Comparison of ENCODE assay signal across 9 cellular contexts in genomic region chr22:31752096-31752847, GRCh38. TPM values are rescaled to one million over a fixed set of nuclear protein-coding genes. Genes with fewer than 3 reads are reported as not detected.
A peak's percentile ranks its signal among the peaks of the same experiment; 100 is the strongest.
DNase-seq lines count a peak whose midpoint lies in the region; ATAC-seq and TF ChIP-seq lines count a peak whose summit lies in the region.
"Had no signal": no experiment of that assay in that cellular context is flagged by ENCODE, and none has a peak within 500 bp of the region (broad histone marks: within the 10 kb centered on the region; RNA-seq: fewer than 3 reads in every experiment).

No MANE protein-coding gene starts in this region.

- TF ChIP-seq CTCF in WERI-Rb-1 (IDR thresholded peaks at IDR 0.05; ENCODE audit: low read depth, low read length) (no peak), smooth muscle cell (IDR thresholded peaks at IDR 0.05; ENCODE audit: borderline replicate concordance, insufficient read depth, poor library complexity, severe bottlenecking) (no peak)

- DNase-seq in DMS53 (lab: John Stamatoyannopoulos, UW) (peak; percentile 15), DMS53 treated with DMSO at 0.1 percent for 48 hours (lab: John Stamatoyannopoulos, UW; ENCODE audit: unreplicated experiment) (no peak), WERI-Rb-1 (peak; percentile 12), right cardiac atrium (no peak), smooth muscle cell (lab: John Stamatoyannopoulos, UW; ENCODE audit: unreplicated experiment) (no peak), pons (ENCODE audit: low spot score) (no peak), NCI-H146 (lab: John Stamatoyannopoulos, UW) (no peak)
- DNase-seq: NCI-H524 treated with DMSO at 0.1 percent for 48 hours had no signal

- peak overlapping the region; percentile 83 for H3K4me3 ChIP-seq in WERI-Rb-1 (ENCODE audit: low read depth, low read length)
- no peak overlapping the region for H3K4me3 ChIP-seq in right cardiac atrium (ENCODE audit: low read length)
- peak overlapping the region; percentile 60 for H3K4me3 ChIP-seq in smooth muscle cell

- no peaks in the 10 kb centered on the region for H4K20me1 ChIP-seq in smooth muscle cell (ENCODE audit: low read depth)

- H3K4me2 ChIP-seq in smooth muscle cell: peak overlapping the region; percentile 91

- peak overlapping the region; percentile 92 for H3K27ac ChIP-seq in WERI-Rb-1
- H3K27ac ChIP-seq in right cardiac atrium (ENCODE audit: low read length): peak overlapping the region; percentile 99
- peak overlapping the region; percentile 89 for H3K27ac ChIP-seq in smooth muscle cell (ENCODE audit: low read depth)

- H3K36me3 ChIP-seq in WERI-Rb-1 (peaks cover 2% of the 10 kb centered on the region; the same call in 1 of the 2 replicates), smooth muscle cell (ENCODE audit: low read depth) (no peaks in the 10 kb centered on the region)

- intact Hi-C loops in right cardiac atrium (cut with DNase I): no loop called here

- no peaks in the 10 kb centered on the region for H3K27me3 ChIP-seq in WERI-Rb-1 (ENCODE audit: insufficient read depth, low read depth, severe bottlenecking)
- no peaks in the 10 kb centered on the region for H3K27me3 ChIP-seq in right cardiac atrium (ENCODE audit: control insufficient read depth, insufficient read depth)
- no peaks in the 10 kb centered on the region for H3K27me3 ChIP-seq in smooth muscle cell (ENCODE audit: low read depth)

- H3K4me1 ChIP-seq in right cardiac atrium (ENCODE audit: control insufficient read depth, insufficient read depth, low read length): peaks cover 7% of the 10 kb centered on the region
- H3K4me1 ChIP-seq in smooth muscle cell (ENCODE audit: low read depth): peaks cover 37% of the 10 kb centered on the region

- peak overlapping the region; percentile 81 for H2AFZ ChIP-seq in smooth muscle cell (ENCODE audit: low read depth)

- H3K79me2 ChIP-seq in smooth muscle cell (ENCODE audit: low read depth): peaks cover 23% of the 10 kb centered on the region

- 68% methylated on average over 7 of the region's 7 CpGs for WGBS in right cardiac atrium
- WGBS in smooth muscle cell (ENCODE audit: low lambda C conversion rate): 71% methylated on average over 7 of the region's 7 CpGs

- H3F3A ChIP-seq in smooth muscle cell (ENCODE audit: low read depth): peaks cover 5% of the 10 kb centered on the region

- no peak for ATAC-seq in right cardiac atrium
- ATAC-seq in HG03097 (IDR thresholded peaks at IDR 0.05; ENCODE audit: low FRiP score, unreplicated experiment): no peak

- H3K9me3 ChIP-seq in WERI-Rb-1 (ENCODE audit: severe bottlenecking): no peaks in the 10 kb centered on the region
- no peaks in the 10 kb centered on the region for H3K9me3 ChIP-seq in right cardiac atrium (ENCODE audit: control insufficient read depth, low read length)
- no peaks in the 10 kb centered on the region for H3K9me3 ChIP-seq in smooth muscle cell (replicated peaks; ENCODE audit: low read depth)

- peak overlapping the region; percentile 84 for H3K9ac ChIP-seq in smooth muscle cell (ENCODE audit: low read depth)

RNA-seq across cellular contexts. Expression of gene DEPDC5, which starts 1.5 kb away (rescaled TPM):
- 10 to 100 TPM; 12.4 to 15.3 (median 13.6) TPM for total RNA-seq in right cardiac atrium
- polyA plus RNA-seq in right cardiac atrium: 6.9 TPM
- total RNA-seq in smooth muscle cell: 11.6 and 22.3 TPM in 2 replicates
- 8.5 and 10.2 TPM in 2 replicates for polyA plus RNA-seq in smooth muscle cell

RNA-seq across cellular contexts. Expression of gene PRR14L, which starts 2.3 kb away (rescaled TPM):
- total RNA-seq in right cardiac atrium (10 to 100 TPM; 16.4 to 23.4 (median 22.8) TPM), smooth muscle cell (20.6 and 22.4 TPM in 2 replicates)
- polyA plus RNA-seq in right cardiac atrium (5.6 TPM), smooth muscle cell (9.2 and 12.8 TPM in 2 replicates)

Comparison
In these comparisons a context has a peak if more than half of its experiments do, and no peak if none do; other contexts are left out.
1. DNase-seq: peak in DMS53 (single experiment) and WERI-Rb-1 (single experiment); none in DMS53 treated with DMSO at 0.1 percent for 48 hours (single experiment), right cardiac atrium (0 of 3), smooth muscle cell (single experiment), pons (single experiment) and NCI-H146 (single experiment).
2. Peak in every context shown above with its lines, with median percentiles within 50 percentile points of each other: H3K27ac ChIP-seq.